10 cellular contexts compared by ENCODE assay signal in genomic region chr3:111735271-111735758, GRCh38.
DNase-seq lines count a peak whose midpoint lies in the region; ATAC-seq and TF ChIP-seq lines count a peak whose summit lies in the region.
"Had no signal": no experiment of that assay in that cellular context is flagged by ENCODE, and none has a peak within 500 bp of the region (broad histone marks: within the 10 kb centered on the region; RNA-seq: fewer than 3 reads in every experiment).

No MANE protein-coding gene starts in this region.

- TF ChIP-seq CTCF in epithelial cell of esophagus (IDR thresholded peaks at IDR 0.05; ENCODE audit: insufficient read depth, low read depth, low read length, missing control alignments) (no peak), omental fat pad (IDR thresholded peaks at IDR 0.05) (no peak)

- DNase-seq in ELR (ENCODE audit: low read depth) (peak; percentile 98), NCI-H226 (peak; percentile 95), epithelial cell of esophagus (ENCODE audit: low read depth) (peak; percentile 93), omental fat pad (ENCODE audit: low spot score) (no peak), C1 segment of cervical spinal cord (lab: John Stamatoyannopoulos, UW) (no peak)
- DNase-seq: activated naive CD4-positive, alpha-beta T cell treated with anti-CD3 and anti-CD28 coated beads, Interleukin-2, amount 10 ng/mL, durations not matched to agents 7 days and 5 days; immature natural killer cell had no signal

- H3K4me3 ChIP-seq in epithelial cell of esophagus (ENCODE audit: low read length) = peak overlapping the region; percentile 61

- ATAC-seq in omental fat pad (ENCODE audit: low FRiP score) (peak; percentile 64), GM18870 (IDR thresholded peaks at IDR 0.05; ENCODE audit: unreplicated experiment) (no peak), HG02852 (IDR thresholded peaks at IDR 0.05; ENCODE audit: unreplicated experiment) (no peak), GM19351 (IDR thresholded peaks at IDR 0.05; ENCODE audit: unreplicated experiment) (no peak)

Comparison
In these comparisons a context has a peak if more than half of its experiments do, and no peak if none do; other contexts are left out.
1. DNase-seq: peak in ELR (single experiment), NCI-H226 (single experiment) and epithelial cell of esophagus (single experiment); none in omental fat pad (single experiment) and C1 segment of cervical spinal cord (0 of 14).